10 cellular contexts compared by ENCODE assay signal in the genomic region with DNA sequence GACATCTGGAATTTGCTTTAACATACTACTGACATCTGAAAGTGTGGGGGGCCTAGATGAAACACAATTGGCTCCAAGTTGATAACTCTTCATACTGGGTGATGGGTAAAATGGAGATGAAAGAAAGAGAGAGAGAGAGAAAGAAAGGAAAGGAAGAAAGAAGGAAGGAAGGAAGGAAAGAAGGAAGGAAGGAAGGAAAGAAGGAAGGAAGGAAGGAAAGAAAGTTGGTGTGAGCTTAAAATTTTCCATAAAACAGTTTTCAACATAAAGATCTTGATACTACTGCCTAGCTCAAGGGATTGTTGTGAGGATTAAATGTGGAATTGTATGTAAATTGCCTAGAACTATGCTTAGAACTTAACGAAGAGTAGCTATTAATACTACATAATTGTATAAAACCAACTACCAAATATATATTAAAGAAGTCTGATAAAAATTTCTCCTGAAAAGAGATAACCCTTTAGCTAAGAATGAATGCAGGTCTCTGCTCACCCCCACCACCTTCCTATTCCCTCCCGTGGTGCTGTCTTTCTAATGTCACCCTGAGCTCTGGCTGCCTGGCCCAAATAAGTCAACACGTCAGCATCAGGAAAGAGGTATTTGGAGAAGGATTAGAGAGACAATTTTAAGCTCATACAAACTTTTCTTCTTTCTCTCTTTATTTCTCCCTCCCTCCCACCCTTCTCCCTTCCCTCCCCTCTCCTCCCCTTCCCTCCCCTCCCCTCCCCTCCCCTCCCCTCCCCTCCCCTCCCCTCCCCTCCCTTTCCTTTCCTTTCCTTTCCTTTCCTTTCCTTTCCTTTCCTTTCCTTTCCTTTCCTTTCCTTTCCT.
DNase-seq lines count a peak whose midpoint lies in the region; ATAC-seq and TF ChIP-seq lines count a peak whose summit lies in the region.
"Had no signal": no experiment of that assay in that cellular context is flagged by ENCODE, and none has a peak within 500 bp of the region (broad histone marks: within the 10 kb centered on the region; RNA-seq: fewer than 3 reads in every experiment).

No MANE protein-coding gene starts in this region.

- H3K36me3 ChIP-seq in HEK293 (ENCODE audit: control insufficient read depth in 2 of 2, insufficient read depth in 1 of 2, low read length in 2 of 2) (no peaks in the 10 kb centered on the region), neural progenitor cell (no peaks in the 10 kb centered on the region), SJCRH30 (no peaks in the 10 kb centered on the region)

- peaks cover 2% of the 10 kb centered on the region for H3K36me3 Mint-ChIP-seq in activated CD8-positive, alpha-beta memory T cell treated with anti-CD3 and anti-CD28 coated beads, Interleukin-2, amount 10 ng/mL, durations not matched to agents 7 days and 5 days
- no peaks in the 10 kb centered on the region for H3K36me3 Mint-ChIP-seq in activated naive CD4-positive, alpha-beta T cell treated with anti-CD3 and anti-CD28 coated beads, Interleukin-2, amount 50 U/mL, for 72 hours
- no peaks in the 10 kb centered on the region for H3K36me3 Mint-ChIP-seq in neural progenitor cell

- no peak for ATAC-seq in activated CD8-positive, alpha-beta memory T cell treated with anti-CD3 and anti-CD28 coated beads, Interleukin-2, amount 10 ng/mL, durations not matched to agents 7 days and 5 days
- no peak for ATAC-seq in activated naive CD4-positive, alpha-beta T cell treated with anti-CD3 and anti-CD28 coated beads, Interleukin-2, amount 50 U/mL, for 72 hours

- peak overlapping the region; percentile 85 for H3K4me3 Mint-ChIP-seq in activated CD8-positive, alpha-beta memory T cell treated with anti-CD3 and anti-CD28 coated beads, Interleukin-2, amount 10 ng/mL, durations not matched to agents 7 days and 5 days
- H3K4me3 Mint-ChIP-seq in neural progenitor cell, result no peak overlapping the region

- no peaks in the 10 kb centered on the region for H3K4me1 ChIP-seq in HEK293 (ENCODE audit: control insufficient read depth, insufficient read depth, low read length)
- H3K4me1 ChIP-seq in neural progenitor cell, result no peaks in the 10 kb centered on the region
- no peaks in the 10 kb centered on the region for H3K4me1 ChIP-seq in SJCRH30

- H3K9me3 ChIP-seq in HEK293 (ENCODE audit: control insufficient read depth, insufficient read depth, low read depth, low read length) (no peaks in the 10 kb centered on the region), neural progenitor cell (ENCODE audit: low read depth) (no peaks in the 10 kb centered on the region), SJCRH30 (replicated peaks) (no peaks in the 10 kb centered on the region)
- H3K9me3 ChIP-seq: SK-N-SH had no signal

- no peak overlapping the region for H3K27ac ChIP-seq in HEK293 (ENCODE audit: extremely low read depth, low read depth, low read length)
- H3K27ac ChIP-seq in neural progenitor cell, result no peak overlapping the region
- H3K27ac ChIP-seq in SJCRH30, result no peak overlapping the region

- no peaks in the 10 kb centered on the region for H4K20me1 ChIP-seq in neural progenitor cell (ENCODE audit: low read depth)

- peaks cover 14% of the 10 kb centered on the region for H3F3A ChIP-seq in neural progenitor cell (ENCODE audit: low read depth)

- no peak for TF ChIP-seq CTCF in HEK293 (tag by site-specific recombination; IDR thresholded peaks at IDR 0.05)
- TF ChIP-seq CTCF in neural progenitor cell (IDR thresholded peaks at IDR 0.05), result no peak

- no peak for DNase-seq in activated CD8-positive, alpha-beta memory T cell treated with anti-CD3 and anti-CD28 coated beads, Interleukin-2, amount 10 ng/mL, durations not matched to agents 7 days and 5 days
- no peak for DNase-seq in activated CD8-positive, alpha-beta memory T cell treated with anti-CD3 and anti-CD28 coated beads for 24 hours
- DNase-seq in activated naive CD4-positive, alpha-beta T cell treated with anti-CD3 and anti-CD28 coated beads, Interleukin-2, amount 50 U/mL, for 72 hours (ENCODE audit: low spot score in 2 of 2), result no peak
- DNase-seq in neural progenitor cell (ENCODE audit: low spot score), result no peak
- no peak for DNase-seq in SJCRH30
- DNase-seq in NCI-H1105 (lab: John Stamatoyannopoulos, UW), result no peak
- DNase-seq in AG20443 (ENCODE audit: low spot score), result no peak
- DNase-seq: NCI-H2171 treated with DMSO at 0.1 percent for 48 hours, SK-N-SH had no signal

- H3K79me2 ChIP-seq in neural progenitor cell (ENCODE audit: low read depth), result no peaks in the 10 kb centered on the region

- CTCF ChIA-PET in activated CD8-positive, alpha-beta memory T cell treated with anti-CD3 and anti-CD28 coated beads, Interleukin-2, amount 10 ng/mL, durations not matched to agents 7 days and 5 days (lab: Charles Lee), result interaction anchor here (0.8 to 6.8 kb wide), 22 partner anchors 9 to 1190 kb away, joined by 3 to 406 read pairs (median 4); no protein-coding TSS in a partner anchor
- CTCF ChIA-PET in HEK293 (lab: Yijun Ruan, JAX), result interaction anchor here (0.7 to 6.7 kb wide), 10 partner anchors 9 to 745 kb away, joined by 3 to 127 read pairs (median 16); no protein-coding TSS in a partner anchor

- no peak overlapping the region for H2AFZ ChIP-seq in neural progenitor cell (replicated peaks)

- H3K4me3 ChIP-seq in HEK293 (ENCODE audit: low read depth, low read length) (no peak overlapping the region), neural progenitor cell (no peak overlapping the region), SJCRH30 (no peak overlapping the region)

- peaks cover 39% of the 10 kb centered on the region for H3K4me1 Mint-ChIP-seq in activated CD8-positive, alpha-beta memory T cell treated with anti-CD3 and anti-CD28 coated beads, Interleukin-2, amount 10 ng/mL, durations not matched to agents 7 days and 5 days
- H3K4me1 Mint-ChIP-seq in neural progenitor cell, result peaks cover 14% of the 10 kb centered on the region

- no peaks in the 10 kb centered on the region for H3K9me3 Mint-ChIP-seq in activated CD8-positive, alpha-beta memory T cell treated with anti-CD3 and anti-CD28 coated beads, Interleukin-2, amount 10 ng/mL, durations not matched to agents 7 days and 5 days (ENCODE audit: low read depth)
- H3K9me3 Mint-ChIP-seq in activated naive CD4-positive, alpha-beta T cell treated with anti-CD3 and anti-CD28 coated beads, Interleukin-2, amount 50 U/mL, for 72 hours, result peaks cover 0 to 4% of the 10 kb centered on the region in 2 donors
- H3K9me3 Mint-ChIP-seq in neural progenitor cell, result no peaks in the 10 kb centered on the region

- POLR2A ChIA-PET in HEK293 (lab: Yijun Ruan, JAX), result interaction anchor here (0.6 kb wide), 1 partner anchor 172 kb away, joined by 7 read pairs; no protein-coding TSS in a partner anchor

- H3K27me3 ChIP-seq in neural progenitor cell, result no peaks in the 10 kb centered on the region
- H3K27me3 ChIP-seq in SJCRH30, result no peaks in the 10 kb centered on the region

- H3K9ac ChIP-seq in neural progenitor cell, result no peak overlapping the region
- H3K9ac ChIP-seq: SK-N-SH had no signal

- no peak overlapping the region for H3K4me2 ChIP-seq in neural progenitor cell
- H3K4me2 ChIP-seq: SK-N-SH had no signal

- H3K27ac Mint-ChIP-seq in activated CD8-positive, alpha-beta memory T cell treated with anti-CD3 and anti-CD28 coated beads, Interleukin-2, amount 10 ng/mL, durations not matched to agents 7 days and 5 days, result peak overlapping the region; percentile 98
- peak overlapping the region; percentile 91 to 94 for H3K27ac Mint-ChIP-seq in activated naive CD4-positive, alpha-beta T cell treated with anti-CD3 and anti-CD28 coated beads, Interleukin-2, amount 50 U/mL, for 72 hours
- peak overlapping the region; percentile 35 for H3K27ac Mint-ChIP-seq in neural progenitor cell

- peaks cover 19% of the 10 kb centered on the region for H3K27me3 Mint-ChIP-seq in activated CD8-positive, alpha-beta memory T cell treated with anti-CD3 and anti-CD28 coated beads, Interleukin-2, amount 10 ng/mL, durations not matched to agents 7 days and 5 days
- H3K27me3 Mint-ChIP-seq in neural progenitor cell (ENCODE audit: insufficient read depth, low read depth), result no peaks in the 10 kb centered on the region

TF ChIP-seq in HEK293, 187 proteins besides CTCF, POLR2A, EP300 and RAD21:
- no peak for TF ChIP-seq SCRT2 (tag by site-specific recombination; IDR thresholded peaks at IDR 0.05)
- peak; percentile 90 for TF ChIP-seq ZNF366 (tag by site-specific recombination; conservative IDR thresholded peaks at IDR 0.05)

Comparison
In these comparisons a context has a peak if more than half of its experiments do, and no peak if none do; other contexts are left out.
1. H3K27ac Mint-ChIP-seq: peak in every context shown above with its lines; median percentile 98 in activated CD8-positive, alpha-beta memory T cell treated with anti-CD3 and anti-CD28 coated beads, Interleukin-2, amount 10 ng/mL, durations not matched to agents 7 days and 5 days; 92 in activated naive CD4-positive, alpha-beta T cell treated with anti-CD3 and anti-CD28 coated beads, Interleukin-2, amount 50 U/mL, for 72 hours; 35 in neural progenitor cell.